10 cellular contexts compared by ENCODE assay signal in the genomic region with DNA sequence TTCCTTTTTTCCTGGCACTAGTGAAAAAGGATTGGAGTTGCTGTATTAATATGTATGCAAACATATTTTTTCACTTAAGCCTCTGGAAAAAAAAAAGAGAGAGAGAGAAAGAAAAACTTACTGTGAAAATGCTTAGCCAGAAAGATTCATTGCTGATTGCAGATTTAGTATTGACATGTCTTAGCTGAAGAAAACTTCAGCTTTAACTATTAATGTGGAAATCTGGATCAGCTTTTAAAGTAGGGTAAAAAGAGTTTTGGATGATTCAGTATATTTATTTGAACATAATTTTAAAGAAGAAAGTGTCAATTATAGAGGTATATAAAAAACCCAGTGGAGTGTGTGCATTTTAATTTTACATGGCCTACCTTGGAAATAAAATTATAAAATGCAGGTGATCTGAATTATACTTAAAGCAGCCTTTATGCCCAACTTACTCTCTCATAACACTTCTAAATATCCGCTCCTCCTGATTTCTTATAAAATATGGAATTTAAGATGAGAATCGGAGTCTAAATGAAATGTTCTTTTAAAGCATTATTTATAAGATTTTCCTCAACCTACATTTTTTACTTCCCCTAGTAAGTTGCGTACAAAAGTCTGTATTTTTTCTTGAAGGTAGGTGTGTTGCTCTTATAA. TPM values are rescaled to one million over a fixed set of nuclear protein-coding genes. Genes with fewer than 3 reads are reported as not detected.
A peak's percentile ranks its signal among the peaks of the same experiment; 100 is the strongest.
DNase-seq lines count a peak whose midpoint lies in the region; ATAC-seq and TF ChIP-seq lines count a peak whose summit lies in the region.
"Had no signal": no experiment of that assay in that cellular context is flagged by ENCODE, and none has a peak within 500 bp of the region (broad histone marks: within the 10 kb centered on the region; RNA-seq: fewer than 3 reads in every experiment).

No MANE protein-coding gene starts in this region.

- H3K4me3 ChIP-seq in heart right ventricle (peak overlapping the region in 8 of 10 donors; percentile 69 to 97 (median 92)), breast epithelium (peak overlapping the region; percentile 93 to 95 (median 93)), mucosa of stomach (ENCODE audit: low read length) (no peak overlapping the region), vagina (peak overlapping the region; percentile 62 to 97)

- H3K27ac ChIP-seq in heart right ventricle (peak overlapping the region; percentile 38 to 100 (median 98)), breast epithelium (peak overlapping the region; percentile 96 to 97), vagina (peak overlapping the region; percentile 98)

- DNase-seq in heart right ventricle (no peak), Right ventricle myocardium inferior (ENCODE audit: missing footprints) (no peak), breast epithelium (ENCODE audit: low spot score in 2 of 2) (no peak), vagina (ENCODE audit: extremely low spot score in 2 of 2) (no peak), HuH-7 (ENCODE audit: low spot score) (no peak), AG08396 (ENCODE audit: low spot score) (no peak)
- DNase-seq: H7, NCI-H2107 had no signal

- TF ChIP-seq POLR2A in breast epithelium (IDR thresholded peaks at IDR 0.05) (no peak), vagina (IDR thresholded peaks at IDR 0.05) (no peak)

- 53 to 65% methylated on average over 3 of the region's 3 CpGs for WGBS in heart right ventricle, 2 donors

- ATAC-seq in heart right ventricle, result no peak
- ATAC-seq in Right ventricle myocardium inferior, result no peak
- no peak for ATAC-seq in HG03378 (IDR thresholded peaks at IDR 0.05; ENCODE audit: unreplicated experiment)

- H3K4me1 ChIP-seq in heart right ventricle (peaks cover 0 to 49% (median 41%) of the 10 kb centered on the region in 9 donors), breast epithelium (peaks cover 5 to 7% of the 10 kb centered on the region in 2 donors), mucosa of stomach (ENCODE audit: control insufficient read depth, insufficient read depth, low read length) (peaks cover 17% of the 10 kb centered on the region), vagina (peaks cover 32% of the 10 kb centered on the region)

- H3K9ac ChIP-seq in mucosa of stomach (ENCODE audit: low read length), result peak overlapping the region; percentile 1

- TF ChIP-seq CTCF in heart right ventricle (IDR thresholded peaks at IDR 0.05) (no peak), breast epithelium (IDR thresholded peaks at IDR 0.05) (no peak), vagina (IDR thresholded peaks at IDR 0.05) (no peak)

- H3K36me3 ChIP-seq in heart right ventricle, result peaks cover 0 to 26% (median 0%) of the 10 kb centered on the region in 9 donors
- no peaks in the 10 kb centered on the region for H3K36me3 ChIP-seq in breast epithelium
- no peaks in the 10 kb centered on the region for H3K36me3 ChIP-seq in mucosa of stomach (ENCODE audit: control insufficient read depth, insufficient read depth, low read length)
- H3K36me3 ChIP-seq in vagina, result peaks cover 0 to 9% of the 10 kb centered on the region in 2 donors

- intact Hi-C loops in heart right ventricle (cut with DNase I), result loop anchor here in 9 of 10 donors (1.0 to 10.0 kb wide), 23 partner anchors 144 to 1554 kb away; no protein-coding TSS in a partner anchor
- intact Hi-C loops in Right ventricle myocardium inferior (cut with DNase I), result loop anchor here (5.0 to 10.0 kb wide), 7 partner anchors 79 to 1794 kb away; a partner anchor contains a TSS
- intact Hi-C loops in breast epithelium (cut with DNase I; ENCODE audit: low total_unique reads), result loop anchor here (10.0 kb wide), 1 partner anchor 1104 kb away; no protein-coding TSS in a partner anchor
- intact Hi-C loops in vagina (cut with DNase I), result loop anchor here (10.0 kb wide), 1 partner anchor 164 kb away; no protein-coding TSS in a partner anchor

- no peaks in the 10 kb centered on the region for H3K27me3 ChIP-seq in heart right ventricle
- H3K27me3 ChIP-seq in breast epithelium, result no peaks in the 10 kb centered on the region
- no peaks in the 10 kb centered on the region for H3K27me3 ChIP-seq in mucosa of stomach (ENCODE audit: control insufficient read depth, insufficient read depth, low read length)
- no peaks in the 10 kb centered on the region for H3K27me3 ChIP-seq in vagina

- no peaks in the 10 kb centered on the region for H3K9me3 ChIP-seq in heart right ventricle
- H3K9me3 ChIP-seq in breast epithelium, result no peaks in the 10 kb centered on the region
- no peaks in the 10 kb centered on the region for H3K9me3 ChIP-seq in mucosa of stomach (ENCODE audit: control insufficient read depth, low read length)
- no peaks in the 10 kb centered on the region for H3K9me3 ChIP-seq in vagina

RNA-seq across cellular contexts. Expression of a gene that starts 3.6 kb away (rescaled TPM):
- total RNA-seq in heart right ventricle (100 to 1,000 TPM in 8 of 10 donors, 10 to 100 TPM in 2; 78.3 to 215 (median 152) TPM), Right ventricle myocardium inferior (143 TPM), breast epithelium (100 to 1,000 TPM; 211 to 342 (median 300) TPM), vagina (132 TPM)
- polyA plus RNA-seq in heart right ventricle, result 10 to 100 TPM in 1 of 2 donors, 1 to 10 TPM in 1; 9.9 to 83.5 TPM
